Comparison of ENCODE assay signal across 28 cellular contexts in the genomic region with DNA sequence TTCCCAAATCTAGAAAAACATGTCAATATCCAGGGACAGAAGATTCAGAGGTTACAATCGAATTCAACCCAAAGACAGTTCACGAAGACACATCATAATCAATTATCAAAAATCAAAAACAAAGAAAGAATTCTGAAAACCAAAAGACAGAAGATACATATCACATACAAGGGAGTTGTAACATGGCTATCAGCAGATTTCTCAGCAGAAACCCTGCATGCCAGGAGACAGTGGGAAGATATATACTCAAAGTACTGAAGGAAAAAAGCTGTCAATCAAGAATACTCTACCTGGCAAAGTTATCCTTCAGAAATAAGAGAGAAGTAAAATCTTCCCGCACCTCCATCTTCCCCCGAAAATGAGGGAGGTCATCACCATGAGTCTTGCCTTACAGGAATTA.
"Had no signal": no experiment of that assay in that cellular context is flagged by ENCODE, and none has a peak within 500 bp of the region (broad histone marks: within the 10 kb centered on the region; RNA-seq: fewer than 3 reads in every experiment).

No MANE protein-coding gene starts in this region.

- H3K4me1 Mint-ChIP-seq: nephron; stimulated activated effector memory CD8-positive, alpha-beta T cell treated with anti-CD3 and anti-CD28 coated beads, Interleukin-12 subunit alpha, Interleukin-12 subunit beta, amount 100 ng/mL, for 72 hours had no signal

- H3K4me3 Mint-ChIP-seq: nephron; neural progenitor cell; stimulated activated effector memory CD8-positive, alpha-beta T cell treated with anti-CD3 and anti-CD28 coated beads, Interleukin-12 subunit alpha, Interleukin-12 subunit beta, amount 100 ng/mL, for 72 hours; stimulated activated naive B cell treated with anti-CD40 and anti-IgM and Interleukin-4, amounts not matched to agents 10 μg/mL and 1 μg/mL and 100 μg/mL, for 72 hours; stimulated activated naive CD8-positive, alpha-beta T cell treated with anti-CD3 and anti-CD28 coated beads, Interleukin-15, Interleukin-2, amounts not matched to agents 100 ng/mL and 50 ng/mL, for 24 hours had no signal

- H3K36me3 Mint-ChIP-seq: stimulated activated effector memory CD8-positive, alpha-beta T cell treated with anti-CD3 and anti-CD28 coated beads, Interleukin-12 subunit alpha, Interleukin-12 subunit beta, amount 100 ng/mL, for 72 hours had no signal

- H3K9ac ChIP-seq: neural progenitor cell, parathyroid adenoma had no signal

- H3K4me3 ChIP-seq: neural progenitor cell, ovary, psoas muscle, right lobe of liver, sigmoid colon, stomach, thoracic aorta, thyroid gland, tibial nerve, upper lobe of left lung, vagina had no signal

- H3K27ac ChIP-seq: neural progenitor cell, ovary, parathyroid adenoma, psoas muscle, right lobe of liver, sigmoid colon, stomach, thoracic aorta, thyroid gland, tibial nerve, upper lobe of left lung, vagina had no signal

- DNase-seq: occipital lobe; ovary; posterior cingulate gyrus; psoas muscle; right cardiac atrium; right lobe of liver; sigmoid colon; small intestine; stimulated activated CD4-positive, alpha-beta T cell treated with anti-CD3 and anti-CD28 coated beads, Interleukin-15, amount 100 ng/mL, for 24 hours; stimulated activated CD4-positive, alpha-beta T cell treated with anti-CD3 and anti-CD28 coated beads, Interleukin-2, amount 100 ng/mL, for 24 hours; stimulated activated CD4-positive, alpha-beta T cell treated with anti-CD3 and anti-CD28 coated beads, Interleukin-2, amount 100 ng/mL, for 48 hours; stimulated activated CD4-positive, alpha-beta T cell treated with anti-CD3 and anti-CD28 coated beads, Interleukin-4, amount 100 ng/mL, for 24 hours; stimulated activated naive B cell treated with anti-CD40 and anti-IgM and Interleukin-4, amounts not matched to agents 10 μg/mL and 1 μg/mL and 100 μg/mL, for 72 hours; stimulated activated naive CD4-positive, alpha-beta T cell treated with Interleukin-2 at 50 U/mL for 16 hours; stomach; thyroid gland; trophoblast cell; upper lobe of left lung had no signal

- ATAC-seq: psoas muscle; right cardiac atrium; right lobe of liver; stimulated activated effector memory CD8-positive, alpha-beta T cell treated with anti-CD3 and anti-CD28 coated beads, Interleukin-12 subunit alpha, Interleukin-12 subunit beta, amount 100 ng/mL, for 72 hours; stimulated activated naive B cell treated with anti-CD40 and anti-IgM and Interleukin-4, amounts not matched to agents 10 μg/mL and 1 μg/mL and 100 μg/mL, for 72 hours had no signal

- H3K9me3 ChIP-seq: ovary, right lobe of liver, sigmoid colon, thoracic aorta, thyroid gland, vagina had no signal

- H3K79me2 ChIP-seq: parathyroid adenoma had no signal

- H3K4me2 ChIP-seq: neural progenitor cell had no signal

- H3K4me1 ChIP-seq: neural progenitor cell, parathyroid adenoma, psoas muscle, right lobe of liver, sigmoid colon, stomach, thyroid gland, upper lobe of left lung, vagina had no signal

- H3K27me3 ChIP-seq: neural progenitor cell, ovary, right lobe of liver, sigmoid colon, stomach, thyroid gland, tibial nerve, upper lobe of left lung, vagina had no signal

- H3K27ac Mint-ChIP-seq: nephron; neural progenitor cell; progenitor cell of endocrine pancreas; stimulated activated effector memory CD8-positive, alpha-beta T cell treated with anti-CD3 and anti-CD28 coated beads, Interleukin-12 subunit alpha, Interleukin-12 subunit beta, amount 100 ng/mL, for 72 hours; stimulated activated naive B cell treated with anti-CD40 and anti-IgM and Interleukin-4, amounts not matched to agents 10 μg/mL and 1 μg/mL and 100 μg/mL, for 72 hours; stimulated activated naive CD8-positive, alpha-beta T cell treated with anti-CD3 and anti-CD28 coated beads, Interleukin-15, Interleukin-2, amounts not matched to agents 100 ng/mL and 50 ng/mL, for 24 hours had no signal

- H2AFZ ChIP-seq: neural progenitor cell, parathyroid adenoma had no signal

- FAIRE-seq: small intestine, urothelium cell line had no signal

- H3K36me3 ChIP-seq: neural progenitor cell, ovary, right lobe of liver, sigmoid colon, stomach, thoracic aorta, thyroid gland, upper lobe of left lung, vagina had no signal

- H3K27me3 Mint-ChIP-seq: progenitor cell of endocrine pancreas; stimulated activated naive B cell treated with anti-CD40 and anti-IgM and Interleukin-4, amounts not matched to agents 10 μg/mL and 1 μg/mL and 100 μg/mL, for 72 hours had no signal
